Comparison of ENCODE assay signal across 20 cellular contexts in genomic region chr12:4212845-4213244, GRCh38.
DNase-seq lines count a peak whose midpoint lies in the region; TF ChIP-seq lines count a peak whose summit lies in the region.
"Had no signal": no experiment of that assay in that cellular context is flagged by ENCODE, and none has a peak within 500 bp of the region (broad histone marks: within the 10 kb centered on the region; RNA-seq: fewer than 3 reads in every experiment).

No MANE protein-coding gene starts in this region.

- H3K23ac ChIP-seq in neuronal stem cell (ENCODE audit: low read depth, low read length, poor library complexity): no peak overlapping the region

- H3K27ac ChIP-seq in coronary artery (no peak overlapping the region), neuronal stem cell (replicated peaks; ENCODE audit: low read length) (no peak overlapping the region)
- H3K27ac ChIP-seq: 22Rv1; BLaER1 treated with 17β-estradiol and CSF1 and Interleukin-3, amounts not matched to agents 10 nM and 100 nM had no signal

- no peaks in the 10 kb centered on the region for H3K9me3 ChIP-seq in neuronal stem cell (replicated peaks in 1 of 2; ENCODE audit: control insufficient read depth in 2 of 2, insufficient read depth in 1 of 2, low read depth in 1 of 2, low read length in 2 of 2)
- H3K9me3 ChIP-seq: BE2C, HAP-1 had no signal

- no peak overlapping the region for H2BK15ac ChIP-seq in neuronal stem cell (ENCODE audit: low read length)

- no peak overlapping the region for H4K8ac ChIP-seq in neuronal stem cell (ENCODE audit: low read depth, low read length)

- H2AK5ac ChIP-seq in neuronal stem cell (ENCODE audit: low read depth, low read length): no peak overlapping the region

- no peaks in the 10 kb centered on the region for H3K4me1 ChIP-seq in neuronal stem cell (ENCODE audit: control insufficient read depth in 2 of 2, insufficient read depth in 1 of 2, low read depth in 1 of 2, low read length in 2 of 2)
- H3K4me1 ChIP-seq: BE2C, HAP-1 had no signal

- H3K18ac ChIP-seq in neuronal stem cell (ENCODE audit: low read length): peak overlapping the region; percentile 38

- H3K4me3 ChIP-seq in coronary artery (no peak overlapping the region), neuronal stem cell (ENCODE audit: low read length in 2 of 2) (no peak overlapping the region)
- H3K4me3 ChIP-seq: BLaER1 treated with 17β-estradiol and CSF1 and Interleukin-3, amounts not matched to agents 10 nM and 100 nM; GM12878; GM23338; HAP-1 had no signal

- H2BK5ac ChIP-seq in neuronal stem cell (ENCODE audit: low read length): no peak overlapping the region

- no peak overlapping the region for H3K4ac ChIP-seq in neuronal stem cell (ENCODE audit: low read length)

- H3K79me1 ChIP-seq in neuronal stem cell (ENCODE audit: low read depth, low read length): no peaks in the 10 kb centered on the region

- H3K14ac ChIP-seq in neuronal stem cell (ENCODE audit: low read length): no peak overlapping the region

- peaks cover 0 to 14% (median 0%) of the 10 kb centered on the region in 3 experiments for H3K27me3 ChIP-seq in neuronal stem cell (ENCODE audit: control insufficient read depth in 3 of 3, insufficient read depth in 3 of 3, low read depth in 1 of 3, low read length in 3 of 3)

- H2BK12ac ChIP-seq in neuronal stem cell (ENCODE audit: low read length): no peak overlapping the region

- H2BK120ac ChIP-seq in neuronal stem cell (ENCODE audit: low read depth, low read length): no peak overlapping the region

- H3K4me2 ChIP-seq in neuronal stem cell (ENCODE audit: insufficient read depth, low read length, poor library complexity, severe bottlenecking): no peak overlapping the region
- H3K4me2 ChIP-seq: GM23338 had no signal

- no CpG with 5 or more reads among the region's 2 CpGs for WGBS in neuronal stem cell (ENCODE audit: extremely low coverage in 2 of 2, insufficient read length in 2 of 2, insufficient replicate concordance in 1 of 2), 2 donors

- no peak for TF ChIP-seq CTCF in coronary artery (IDR thresholded peaks at IDR 0.05)

- no peaks in the 10 kb centered on the region for H3K36me3 ChIP-seq in neuronal stem cell (replicated peaks in 1 of 2; ENCODE audit: control insufficient read depth in 2 of 2, insufficient read depth in 2 of 2, low read length in 2 of 2)
- H3K36me3 ChIP-seq: BE2C; BLaER1 treated with 17β-estradiol and CSF1 and Interleukin-3, amounts not matched to agents 10 nM and 100 nM; HAP-1 had no signal

- H4K91ac ChIP-seq in neuronal stem cell (ENCODE audit: low read depth, low read length, poor library complexity): no peak overlapping the region

- DNase-seq in activated CD8-positive, alpha-beta memory T cell treated with anti-CD3 and anti-CD28 coated beads for 24 hours: peak; percentile 37
- DNase-seq in activated CD8-positive, alpha-beta memory T cell treated with anti-CD3 and anti-CD28 coated beads, Interleukin-2, amount 50 U/mL, for 4 hours: no peak
- DNase-seq in coronary artery (ENCODE audit: low spot score): peak; percentile 57
- no peak for DNase-seq in neuronal stem cell (ENCODE audit: low spot score)
- DNase-seq in activated CD4-positive, alpha-beta T cell treated with anti-CD3 and anti-CD28 coated beads, Interleukin-2, amount 50 U/mL, for 4 hours: no peak
- no peak for DNase-seq in AG08396 (ENCODE audit: low spot score)
- DNase-seq: AML-193; BE2C; CD4-positive, alpha-beta T cell; CD8-positive, alpha-beta memory T cell; DMS 273 treated with DMSO at 0.1 percent for 48 hours; DMS79; EL; GDM1; HFFc6 had no signal

- no peak overlapping the region for H3K9ac ChIP-seq in neuronal stem cell (ENCODE audit: low read depth, low read length, poor library complexity)
- H3K9ac ChIP-seq: BLaER1 treated with 17β-estradiol and CSF1 and Interleukin-3, amounts not matched to agents 10 nM and 100 nM had no signal

- no peak overlapping the region for H2AFZ ChIP-seq in neuronal stem cell (ENCODE audit: low read length)
- H2AFZ ChIP-seq: GM23338 had no signal

Comparison
In these comparisons a context has a peak if more than half of its experiments do, and no peak if none do; other contexts are left out.
1. DNase-seq: peak in activated CD8-positive, alpha-beta memory T cell treated with anti-CD3 and anti-CD28 coated beads for 24 hours (single experiment) and coronary artery (single experiment); none in activated CD8-positive, alpha-beta memory T cell treated with anti-CD3 and anti-CD28 coated beads, Interleukin-2, amount 50 U/mL, for 4 hours (single experiment), neuronal stem cell (single experiment), activated CD4-positive, alpha-beta T cell treated with anti-CD3 and anti-CD28 coated beads, Interleukin-2, amount 50 U/mL, for 4 hours (0 of 2) and AG08396 (single experiment).